ENCODE assay signal across 1 cellular context in the genomic region with DNA sequence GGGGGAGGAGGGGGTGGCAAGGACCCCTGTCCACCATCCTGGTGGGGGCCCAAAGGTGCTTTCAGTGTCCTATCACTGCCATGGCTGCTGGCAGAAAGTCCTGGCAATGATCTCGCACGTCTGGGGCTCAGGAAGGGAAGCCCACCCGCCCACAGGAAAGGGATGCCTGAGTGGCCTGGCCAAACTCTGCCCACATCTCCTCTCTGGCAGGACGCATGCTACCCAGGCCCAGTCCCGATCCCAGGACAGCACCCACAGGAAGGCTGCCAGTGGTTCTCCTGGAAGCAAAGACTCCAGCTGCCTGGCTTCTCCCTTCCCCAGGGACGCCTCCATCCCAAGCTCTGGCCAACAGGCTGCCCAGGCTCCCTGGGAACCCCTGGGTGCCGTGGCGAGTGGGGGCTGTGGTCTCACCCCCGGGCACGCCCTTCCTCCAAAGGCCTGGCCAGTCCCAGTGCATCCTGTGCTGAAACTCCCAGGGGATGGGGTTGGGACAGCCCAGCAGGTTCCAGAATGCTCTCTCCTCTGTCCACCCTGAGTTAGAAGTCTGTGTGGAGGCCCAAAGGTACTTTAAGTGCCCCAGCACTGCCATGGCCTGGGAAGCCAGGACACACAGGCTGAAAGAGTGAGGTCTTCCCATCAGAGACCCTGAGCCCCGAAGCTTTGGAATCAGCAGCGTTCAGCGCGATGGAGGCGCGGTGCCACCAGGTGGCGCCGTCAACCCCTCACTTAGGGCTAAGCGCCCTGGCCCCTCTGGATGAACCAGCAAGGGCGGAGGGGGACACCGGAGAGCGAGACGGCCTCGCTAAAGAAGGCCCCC.
TF ChIP-seq lines count a peak whose summit lies in the region.

No MANE protein-coding gene starts in this region.

TF ChIP-seq in HepG2, 621 proteins besides CTCF, POLR2A, EP300 and RAD21 (continued from another document and continues in another):
- TF ChIP-seq, protein P1, sequence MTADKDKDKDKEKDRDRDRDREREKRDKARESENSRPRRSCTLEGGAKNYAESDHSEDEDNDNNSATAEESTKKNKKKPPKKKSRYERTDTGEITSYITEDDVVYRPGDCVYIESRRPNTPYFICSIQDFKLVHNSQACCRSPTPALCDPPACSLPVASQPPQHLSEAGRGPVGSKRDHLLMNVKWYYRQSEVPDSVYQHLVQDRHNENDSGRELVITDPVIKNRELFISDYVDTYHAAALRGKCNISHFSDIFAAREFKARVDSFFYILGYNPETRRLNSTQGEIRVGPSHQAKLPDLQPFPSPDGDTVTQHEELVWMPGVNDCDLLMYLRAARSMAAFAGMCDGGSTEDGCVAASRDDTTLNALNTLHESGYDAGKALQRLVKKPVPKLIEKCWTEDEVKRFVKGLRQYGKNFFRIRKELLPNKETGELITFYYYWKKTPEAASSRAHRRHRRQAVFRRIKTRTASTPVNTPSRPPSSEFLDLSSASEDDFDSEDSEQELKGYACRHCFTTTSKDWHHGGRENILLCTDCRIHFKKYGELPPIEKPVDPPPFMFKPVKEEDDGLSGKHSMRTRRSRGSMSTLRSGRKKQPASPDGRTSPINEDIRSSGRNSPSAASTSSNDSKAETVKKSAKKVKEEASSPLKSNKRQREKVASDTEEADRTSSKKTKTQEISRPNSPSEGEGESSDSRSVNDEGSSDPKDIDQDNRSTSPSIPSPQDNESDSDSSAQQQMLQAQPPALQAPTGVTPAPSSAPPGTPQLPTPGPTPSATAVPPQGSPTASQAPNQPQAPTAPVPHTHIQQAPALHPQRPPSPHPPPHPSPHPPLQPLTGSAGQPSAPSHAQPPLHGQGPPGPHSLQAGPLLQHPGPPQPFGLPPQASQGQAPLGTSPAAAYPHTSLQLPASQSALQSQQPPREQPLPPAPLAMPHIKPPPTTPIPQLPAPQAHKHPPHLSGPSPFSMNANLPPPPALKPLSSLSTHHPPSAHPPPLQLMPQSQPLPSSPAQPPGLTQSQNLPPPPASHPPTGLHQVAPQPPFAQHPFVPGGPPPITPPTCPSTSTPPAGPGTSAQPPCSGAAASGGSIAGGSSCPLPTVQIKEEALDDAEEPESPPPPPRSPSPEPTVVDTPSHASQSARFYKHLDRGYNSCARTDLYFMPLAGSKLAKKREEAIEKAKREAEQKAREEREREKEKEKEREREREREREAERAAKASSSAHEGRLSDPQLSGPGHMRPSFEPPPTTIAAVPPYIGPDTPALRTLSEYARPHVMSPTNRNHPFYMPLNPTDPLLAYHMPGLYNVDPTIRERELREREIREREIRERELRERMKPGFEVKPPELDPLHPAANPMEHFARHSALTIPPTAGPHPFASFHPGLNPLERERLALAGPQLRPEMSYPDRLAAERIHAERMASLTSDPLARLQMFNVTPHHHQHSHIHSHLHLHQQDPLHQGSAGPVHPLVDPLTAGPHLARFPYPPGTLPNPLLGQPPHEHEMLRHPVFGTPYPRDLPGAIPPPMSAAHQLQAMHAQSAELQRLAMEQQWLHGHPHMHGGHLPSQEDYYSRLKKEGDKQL (CRISPR knock-in tag; IDR thresholded peaks at IDR 0.05; ENCODE audit: low read depth) = no peak
- TF ChIP-seq JUN (CRISPR knock-in tag; IDR thresholded peaks at IDR 0.05) (no peak), ZSCAN9 (CRISPR knock-in tag; IDR thresholded peaks at IDR 0.05; ENCODE audit: borderline replicate concordance) (no peak), YY1 (IDR thresholded peaks at IDR 0.05; ENCODE audit: insufficient read depth, insufficient replicate concordance, low read depth, low read length) (peak; percentile 46), ZNF230 (CRISPR knock-in tag; IDR thresholded peaks at IDR 0.05) (no peak), JUNB (CRISPR knock-in tag; IDR thresholded peaks at IDR 0.05; ENCODE audit: borderline replicate concordance) (no peak), PCBP2 (optimal IDR thresholded peaks at IDR 0.05; ENCODE audit: low read depth, low read length, poor library complexity, severe bottlenecking) (no peak), ZKSCAN8 (CRISPR knock-in tag; IDR thresholded peaks at IDR 0.05; ENCODE audit: borderline replicate concordance) (no peak), ZNF354B (CRISPR knock-in tag; IDR thresholded peaks at IDR 0.05) (no peak), ZNF33B (CRISPR knock-in tag; IDR thresholded peaks at IDR 0.05) (no peak), RNF2 (conservative IDR thresholded peaks at IDR 0.05; ENCODE audit: low read depth) (no peak), IRX3 (CRISPR knock-in tag; IDR thresholded peaks at IDR 0.05; ENCODE audit: borderline replicate concordance, low read depth) (no peak), NR2F1 (CRISPR knock-in tag; IDR thresholded peaks at IDR 0.05) (no peak), NFKB2 (CRISPR knock-in tag; IDR thresholded peaks at IDR 0.05; ENCODE audit: borderline replicate concordance) (no peak; the same call in 1 of the 2 replicates), ZNF17 (CRISPR knock-in tag; IDR thresholded peaks at IDR 0.05) (no peak), HDAC2 (CRISPR knock-in tag; IDR thresholded peaks at IDR 0.05) (0 out of 2 replicates have a peak, but pooled peaks have one; percentile 15), SAP130 (CRISPR knock-in tag; IDR thresholded peaks at IDR 0.05; ENCODE audit: low read depth) (peak; percentile 41; the same call in 1 of the 2 replicates), ZNF343 (CRISPR knock-in tag; IDR thresholded peaks at IDR 0.05) (no peak), MLLT10 (CRISPR knock-in tag; IDR thresholded peaks at IDR 0.05) (no peak), SSRP1 (CRISPR knock-in tag; IDR thresholded peaks at IDR 0.05) (no peak), PPARG (CRISPR knock-in tag; conservative IDR thresholded peaks at IDR 0.05) (peak; percentile 58; the same call in 1 of the 2 replicates), GPN1 (CRISPR knock-in tag; IDR thresholded peaks at IDR 0.05; ENCODE audit: borderline replicate concordance) (no peak), ZNF556 (CRISPR knock-in tag; IDR thresholded peaks at IDR 0.05; ENCODE audit: borderline replicate concordance) (no peak), ZFAT (CRISPR knock-in tag; conservative IDR thresholded peaks at IDR 0.05) (no peak), ZBTB7A (CRISPR knock-in tag; IDR thresholded peaks at IDR 0.05) (peak; percentile 75; the same call in 1 of the 2 replicates), KLF9 (CRISPR knock-in tag; IDR thresholded peaks at IDR 0.05; ENCODE audit: low read depth) (no peak), YEATS2 (CRISPR knock-in tag; IDR thresholded peaks at IDR 0.05; ENCODE audit: borderline replicate concordance) (no peak), ZNF331 (CRISPR knock-in tag; IDR thresholded peaks at IDR 0.05) (peak; percentile 39; the same call in 1 of the 2 replicates), ZFP41 (CRISPR knock-in tag; IDR thresholded peaks at IDR 0.05; ENCODE audit: borderline replicate concordance) (0 out of 2 replicates have a peak, but pooled peaks have one; percentile 61), ZNF891 (CRISPR knock-in tag; IDR thresholded peaks at IDR 0.05) (peak; percentile 39; the same call in 1 of the 2 replicates), ZNF34 (CRISPR knock-in tag; IDR thresholded peaks at IDR 0.05; ENCODE audit: borderline replicate concordance) (no peak), ZNF180 (CRISPR knock-in tag; IDR thresholded peaks at IDR 0.05; ENCODE audit: borderline replicate concordance, low read depth) (no peak), SMARCC2 (IDR thresholded peaks at IDR 0.05) (no peak), SOX6 (IDR thresholded peaks at IDR 0.05) (no peak), SOX6 (CRISPR knock-in tag; IDR thresholded peaks at IDR 0.05) (peak; percentile 31; the same call in 1 of the 2 replicates), STAG1 (CRISPR knock-in tag; IDR thresholded peaks at IDR 0.05) (peak; percentile 95), PHB2 (IDR thresholded peaks at IDR 0.05; ENCODE audit: partially characterized antibody) (no peak), ZNF326 (CRISPR knock-in tag; IDR thresholded peaks at IDR 0.05; ENCODE audit: borderline replicate concordance) (no peak), ZNF274 (CRISPR knock-in tag; IDR thresholded peaks at IDR 0.05) (peak; percentile 58; the same call in 1 of the 2 replicates), ZNF776 (CRISPR knock-in tag; IDR thresholded peaks at IDR 0.05) (no peak), BORCS8-MEF2B (CRISPR knock-in tag; IDR thresholded peaks at IDR 0.05) (no peak)
- TF ChIP-seq, protein P2, sequence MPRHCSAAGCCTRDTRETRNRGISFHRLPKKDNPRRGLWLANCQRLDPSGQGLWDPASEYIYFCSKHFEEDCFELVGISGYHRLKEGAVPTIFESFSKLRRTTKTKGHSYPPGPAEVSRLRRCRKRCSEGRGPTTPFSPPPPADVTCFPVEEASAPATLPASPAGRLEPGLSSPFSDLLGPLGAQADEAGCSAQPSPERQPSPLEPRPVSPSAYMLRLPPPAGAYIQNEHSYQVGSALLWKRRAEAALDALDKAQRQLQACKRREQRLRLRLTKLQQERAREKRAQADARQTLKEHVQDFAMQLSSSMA (CRISPR knock-in tag; IDR thresholded peaks at IDR 0.05) = 0 out of 2 replicates have a peak, but pooled peaks have one; percentile 42
- TF ChIP-seq, protein P3, sequence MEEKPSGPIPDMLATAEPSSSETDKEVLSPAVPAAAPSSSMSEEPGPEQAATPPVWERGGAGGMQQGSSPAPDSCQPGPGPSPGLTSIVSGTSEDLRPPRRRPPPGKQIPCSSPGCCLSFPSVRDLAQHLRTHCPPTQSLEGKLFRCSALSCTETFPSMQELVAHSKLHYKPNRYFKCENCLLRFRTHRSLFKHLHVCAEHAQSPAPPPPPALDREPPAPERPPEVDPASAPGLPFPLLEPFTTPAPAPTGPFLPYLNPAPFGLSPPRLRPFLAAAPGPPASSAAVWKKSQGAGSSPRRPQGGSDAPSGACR (CRISPR knock-in tag; IDR thresholded peaks at IDR 0.05) = no peak
- TF ChIP-seq, protein P4, sequence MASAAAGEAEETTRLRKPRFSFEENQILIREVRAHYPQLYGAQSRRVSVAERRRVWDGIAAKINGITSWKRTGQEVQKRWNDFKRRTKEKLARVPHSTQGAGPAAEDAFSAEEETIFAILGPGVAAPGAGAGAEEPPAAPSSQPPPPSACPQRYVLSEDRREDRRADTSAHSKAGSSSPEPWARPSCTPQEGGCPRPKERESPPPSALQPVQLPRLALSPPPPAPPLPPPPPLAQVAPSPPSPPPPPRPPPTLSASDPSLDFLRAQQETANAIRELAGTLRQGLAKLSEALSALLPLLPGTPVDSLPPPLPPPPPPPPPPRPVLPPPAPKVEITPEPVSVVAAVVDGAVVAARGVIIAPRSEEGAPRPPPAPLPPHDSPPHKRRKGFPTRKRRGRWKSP (CRISPR knock-in tag; IDR thresholded peaks at IDR 0.05) = no peak
- TF ChIP-seq, protein P5, sequence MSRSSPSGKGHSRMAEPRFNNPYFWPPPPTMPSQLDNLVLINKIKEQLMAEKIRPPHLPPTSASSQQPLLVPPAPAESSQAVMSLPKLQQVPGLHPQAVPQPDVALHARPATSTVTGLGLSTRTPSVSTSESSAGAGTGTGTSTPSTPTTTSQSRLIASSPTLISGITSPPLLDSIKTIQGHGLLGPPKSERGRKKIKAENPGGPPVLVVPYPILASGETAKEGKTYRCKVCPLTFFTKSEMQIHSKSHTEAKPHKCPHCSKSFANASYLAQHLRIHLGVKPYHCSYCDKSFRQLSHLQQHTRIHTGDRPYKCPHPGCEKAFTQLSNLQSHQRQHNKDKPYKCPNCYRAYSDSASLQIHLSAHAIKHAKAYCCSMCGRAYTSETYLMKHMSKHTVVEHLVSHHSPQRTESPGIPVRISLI (CRISPR knock-in tag; IDR thresholded peaks at IDR 0.05; ENCODE audit: borderline replicate concordance) = no peak
- TF ChIP-seq, protein P6, sequence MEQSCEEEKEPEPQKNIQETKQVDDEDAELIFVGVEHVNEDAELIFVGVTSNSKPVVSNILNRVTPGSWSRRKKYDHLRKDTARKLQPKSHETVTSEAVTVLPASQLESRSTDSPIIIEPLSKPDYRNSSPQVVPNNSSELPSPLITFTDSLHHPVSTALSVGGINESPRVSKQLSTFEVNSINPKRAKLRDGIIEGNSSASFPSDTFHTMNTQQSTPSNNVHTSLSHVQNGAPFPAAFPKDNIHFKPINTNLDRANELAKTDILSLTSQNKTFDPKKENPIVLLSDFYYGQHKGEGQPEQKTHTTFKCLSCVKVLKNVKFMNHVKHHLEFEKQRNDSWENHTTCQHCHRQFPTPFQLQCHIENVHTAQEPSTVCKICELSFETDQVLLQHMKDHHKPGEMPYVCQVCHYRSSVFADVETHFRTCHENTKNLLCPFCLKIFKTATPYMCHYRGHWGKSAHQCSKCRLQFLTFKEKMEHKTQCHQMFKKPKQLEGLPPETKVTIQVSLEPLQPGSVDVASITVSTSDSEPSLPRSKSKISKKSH (CRISPR knock-in tag; IDR thresholded peaks at IDR 0.05; ENCODE audit: borderline replicate concordance) = peak; percentile 54
- TF ChIP-seq, protein P7, sequence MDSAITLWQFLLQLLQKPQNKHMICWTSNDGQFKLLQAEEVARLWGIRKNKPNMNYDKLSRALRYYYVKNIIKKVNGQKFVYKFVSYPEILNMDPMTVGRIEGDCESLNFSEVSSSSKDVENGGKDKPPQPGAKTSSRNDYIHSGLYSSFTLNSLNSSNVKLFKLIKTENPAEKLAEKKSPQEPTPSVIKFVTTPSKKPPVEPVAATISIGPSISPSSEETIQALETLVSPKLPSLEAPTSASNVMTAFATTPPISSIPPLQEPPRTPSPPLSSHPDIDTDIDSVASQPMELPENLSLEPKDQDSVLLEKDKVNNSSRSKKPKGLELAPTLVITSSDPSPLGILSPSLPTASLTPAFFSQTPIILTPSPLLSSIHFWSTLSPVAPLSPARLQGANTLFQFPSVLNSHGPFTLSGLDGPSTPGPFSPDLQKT (CRISPR knock-in tag; IDR thresholded peaks at IDR 0.05; ENCODE audit: borderline replicate concordance) = no peak
- TF ChIP-seq, protein P8, sequence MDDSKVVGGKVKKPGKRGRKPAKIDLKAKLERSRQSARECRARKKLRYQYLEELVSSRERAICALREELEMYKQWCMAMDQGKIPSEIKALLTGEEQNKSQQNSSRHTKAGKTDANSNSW (CRISPR knock-in tag; IDR thresholded peaks at IDR 0.05; ENCODE audit: borderline replicate concordance) = no peak
- TF ChIP-seq, protein P9, sequence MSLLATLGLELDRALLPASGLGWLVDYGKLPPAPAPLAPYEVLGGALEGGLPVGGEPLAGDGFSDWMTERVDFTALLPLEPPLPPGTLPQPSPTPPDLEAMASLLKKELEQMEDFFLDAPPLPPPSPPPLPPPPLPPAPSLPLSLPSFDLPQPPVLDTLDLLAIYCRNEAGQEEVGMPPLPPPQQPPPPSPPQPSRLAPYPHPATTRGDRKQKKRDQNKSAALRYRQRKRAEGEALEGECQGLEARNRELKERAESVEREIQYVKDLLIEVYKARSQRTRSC (CRISPR knock-in tag; IDR thresholded peaks at IDR 0.05; ENCODE audit: low read depth) = no peak
- TF ChIP-seq, protein P10, sequence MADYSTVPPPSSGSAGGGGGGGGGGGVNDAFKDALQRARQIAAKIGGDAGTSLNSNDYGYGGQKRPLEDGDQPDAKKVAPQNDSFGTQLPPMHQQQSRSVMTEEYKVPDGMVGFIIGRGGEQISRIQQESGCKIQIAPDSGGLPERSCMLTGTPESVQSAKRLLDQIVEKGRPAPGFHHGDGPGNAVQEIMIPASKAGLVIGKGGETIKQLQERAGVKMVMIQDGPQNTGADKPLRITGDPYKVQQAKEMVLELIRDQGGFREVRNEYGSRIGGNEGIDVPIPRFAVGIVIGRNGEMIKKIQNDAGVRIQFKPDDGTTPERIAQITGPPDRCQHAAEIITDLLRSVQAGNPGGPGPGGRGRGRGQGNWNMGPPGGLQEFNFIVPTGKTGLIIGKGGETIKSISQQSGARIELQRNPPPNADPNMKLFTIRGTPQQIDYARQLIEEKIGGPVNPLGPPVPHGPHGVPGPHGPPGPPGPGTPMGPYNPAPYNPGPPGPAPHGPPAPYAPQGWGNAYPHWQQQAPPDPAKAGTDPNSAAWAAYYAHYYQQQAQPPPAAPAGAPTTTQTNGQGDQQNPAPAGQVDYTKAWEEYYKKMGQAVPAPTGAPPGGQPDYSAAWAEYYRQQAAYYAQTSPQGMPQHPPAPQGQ (CRISPR knock-in tag; IDR thresholded peaks at IDR 0.05; ENCODE audit: borderline replicate concordance) = no peak
- TF ChIP-seq, protein P11, sequence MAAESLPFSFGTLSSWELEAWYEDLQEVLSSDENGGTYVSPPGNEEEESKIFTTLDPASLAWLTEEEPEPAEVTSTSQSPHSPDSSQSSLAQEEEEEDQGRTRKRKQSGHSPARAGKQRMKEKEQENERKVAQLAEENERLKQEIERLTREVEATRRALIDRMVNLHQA (CRISPR knock-in tag; IDR thresholded peaks at IDR 0.05) = no peak
